ENCODE assay signal across 9 cellular contexts in genomic region chr7:135320277-135320676, GRCh38.
DNase-seq lines count a peak whose midpoint lies in the region; ATAC-seq and TF ChIP-seq lines count a peak whose summit lies in the region.
"Had no signal": no experiment of that assay in that cellular context is flagged by ENCODE, and none has a peak within 500 bp of the region (broad histone marks: within the 10 kb centered on the region; RNA-seq: fewer than 3 reads in every experiment).

No MANE protein-coding gene starts in this region.

- POLR2A ChIA-PET in activated CD4-positive, alpha-beta memory T cell treated with anti-CD3 and anti-CD28 coated beads for 36 hours (lab: Charles Lee) = no interaction called here
- POLR2A ChIA-PET in naive thymus-derived CD8-positive, alpha-beta T cell (lab: Charles Lee) = no interaction called here

- TF ChIP-seq CTCF in AG09309 (IDR thresholded peaks at IDR 0.05; ENCODE audit: control insufficient read depth, insufficient read depth, low read depth, low read length, missing control alignments) = no peak
- TF ChIP-seq CTCF in breast epithelium (IDR thresholded peaks at IDR 0.05) = no peak

- no peaks in the 10 kb centered on the region for H3K36me3 ChIP-seq in breast epithelium

- H3K4me1 ChIP-seq in breast epithelium = peaks cover 0 to 6% of the 10 kb centered on the region in 2 donors

- TF ChIP-seq POLR2A in breast epithelium (IDR thresholded peaks at IDR 0.05) = no peak

- H3K9me3 ChIP-seq in breast epithelium = no peaks in the 10 kb centered on the region

- H3K27me3 ChIP-seq in breast epithelium = no peaks in the 10 kb centered on the region

- no peak overlapping the region for H3K4me3 Mint-ChIP-seq in activated CD4-positive, alpha-beta memory T cell treated with anti-CD3 and anti-CD28 coated beads for 36 hours
- H3K4me3 Mint-ChIP-seq in naive thymus-derived CD8-positive, alpha-beta T cell = no peak overlapping the region

- H3K4me1 Mint-ChIP-seq in activated CD4-positive, alpha-beta memory T cell treated with anti-CD3 and anti-CD28 coated beads for 36 hours (ENCODE audit: low read depth) = no peaks in the 10 kb centered on the region
- no peaks in the 10 kb centered on the region for H3K4me1 Mint-ChIP-seq in naive thymus-derived CD8-positive, alpha-beta T cell

- H3K27me3 Mint-ChIP-seq in activated CD4-positive, alpha-beta memory T cell treated with anti-CD3 and anti-CD28 coated beads for 36 hours = no peaks in the 10 kb centered on the region
- no peaks in the 10 kb centered on the region for H3K27me3 Mint-ChIP-seq in naive thymus-derived CD8-positive, alpha-beta T cell

- DNase-seq in AG09309 (ENCODE audit: low read depth) (peak; percentile 25), NCI-H1105 treated with DMSO at 0.1 percent for 48 hours (lab: John Stamatoyannopoulos, UW) (peak; percentile 76), breast epithelium (ENCODE audit: low spot score in 2 of 2) (peak; percentile 58 to 73), lung microvascular endothelial cell (ENCODE audit: low read depth in 2 of 2) (peak; percentile 95 to 97), NOMO-1 treated with dmso at 0.1 percent for 144 hours (lab: John Stamatoyannopoulos, UW; ENCODE audit: unreplicated experiment) (no peak)
- DNase-seq in activated CD4-positive, alpha-beta memory T cell treated with anti-CD3 and anti-CD28 coated beads for 36 hours = no peak
- no peak for DNase-seq in naive thymus-derived CD8-positive, alpha-beta T cell

- H3K4me3 ChIP-seq in AG09309 (ENCODE audit: control insufficient read depth, low read depth, low read length) (no peak overlapping the region), breast epithelium (no peak overlapping the region)

- peaks cover 4% of the 10 kb centered on the region for H3K36me3 Mint-ChIP-seq in activated CD4-positive, alpha-beta memory T cell treated with anti-CD3 and anti-CD28 coated beads for 36 hours
- peaks cover 0 to 7% (median 7%) of the 10 kb centered on the region in 3 donors for H3K36me3 Mint-ChIP-seq in naive thymus-derived CD8-positive, alpha-beta T cell

- no peak overlapping the region for H3K27ac Mint-ChIP-seq in activated CD4-positive, alpha-beta memory T cell treated with anti-CD3 and anti-CD28 coated beads for 36 hours
- peak overlapping the region in 1 of 10 donors; percentile 4 for H3K27ac Mint-ChIP-seq in naive thymus-derived CD8-positive, alpha-beta T cell

- ATAC-seq in HG02763 (IDR thresholded peaks at IDR 0.05; ENCODE audit: unreplicated experiment) = no peak
- ATAC-seq in naive thymus-derived CD8-positive, alpha-beta T cell = no peak

- H3K27ac ChIP-seq in breast epithelium = no peak overlapping the region
- H3K27ac ChIP-seq: KMS-11 had no signal

- intact Hi-C loops in breast epithelium (cut with DNase I; ENCODE audit: low total_unique reads) = no loop called here
- intact Hi-C loops in activated CD4-positive, alpha-beta memory T cell treated with anti-CD3 and anti-CD28 coated beads for 36 hours (cut with micrococcal nuclease) = no loop called here

- peaks cover 10% of the 10 kb centered on the region for H3K9me3 Mint-ChIP-seq in activated CD4-positive, alpha-beta memory T cell treated with anti-CD3 and anti-CD28 coated beads for 36 hours
- H3K9me3 Mint-ChIP-seq in naive thymus-derived CD8-positive, alpha-beta T cell = peaks cover 0 to 22% (median 10%) of the 10 kb centered on the region in 9 donors

- CTCF ChIA-PET in activated CD4-positive, alpha-beta memory T cell treated with anti-CD3 and anti-CD28 coated beads for 36 hours (lab: Charles Lee) = no interaction called here

Comparison
In these comparisons a context has a peak if more than half of its experiments do, and no peak if none do; other contexts are left out.
1. DNase-seq: peak in AG09309 (single experiment), NCI-H1105 treated with DMSO at 0.1 percent for 48 hours (single experiment), breast epithelium (2 of 2) and lung microvascular endothelial cell (2 of 2); none in NOMO-1 treated with dmso at 0.1 percent for 144 hours (single experiment), activated CD4-positive, alpha-beta memory T cell treated with anti-CD3 and anti-CD28 coated beads for 36 hours (single experiment) and naive thymus-derived CD8-positive, alpha-beta T cell (0 of 10).